In genomic region chr11:88178211-88178610, GRCh38 we compare ENCODE assay signal across 1 cellular context.
TF ChIP-seq lines count a peak whose summit lies in the region.

No MANE protein-coding gene starts in this region.

TF ChIP-seq in IMR-90, 13 proteins besides CTCF, POLR2A, EP300 and RAD21:
- TF ChIP-seq MAFK (IDR thresholded peaks at IDR 0.05; ENCODE audit: low read depth, low read length) (no peak), RFX5 (IDR thresholded peaks at IDR 0.05; ENCODE audit: low read depth, low read length) (no peak), NFE2L2 (IDR thresholded peaks at IDR 0.05; ENCODE audit: low read depth, low read length) (no peak), RCOR1 (IDR thresholded peaks at IDR 0.05; ENCODE audit: insufficient replicate concordance, low read length) (no peak), SMC3 (IDR thresholded peaks at IDR 0.05; ENCODE audit: low read depth, low read length) (no peak), MXI1 (IDR thresholded peaks at IDR 0.05; ENCODE audit: borderline replicate concordance, low read depth, low read length) (no peak), CEBPB (IDR thresholded peaks at IDR 0.05; ENCODE audit: low read depth, low read length) (no peak), MAZ (IDR thresholded peaks at IDR 0.05; ENCODE audit: borderline replicate concordance, low read depth, low read length) (no peak), ELK1 (IDR thresholded peaks at IDR 0.05; ENCODE audit: borderline replicate concordance, low read depth, low read length) (no peak), CHD1 (IDR thresholded peaks at IDR 0.05; ENCODE audit: low read depth, low read length) (no peak), BHLHE40 (IDR thresholded peaks at IDR 0.05; ENCODE audit: low read depth, low read length) (no peak), FOS (IDR thresholded peaks at IDR 0.05; ENCODE audit: low read depth, low read length) (no peak)
- TF ChIP-seq, protein P1, sequence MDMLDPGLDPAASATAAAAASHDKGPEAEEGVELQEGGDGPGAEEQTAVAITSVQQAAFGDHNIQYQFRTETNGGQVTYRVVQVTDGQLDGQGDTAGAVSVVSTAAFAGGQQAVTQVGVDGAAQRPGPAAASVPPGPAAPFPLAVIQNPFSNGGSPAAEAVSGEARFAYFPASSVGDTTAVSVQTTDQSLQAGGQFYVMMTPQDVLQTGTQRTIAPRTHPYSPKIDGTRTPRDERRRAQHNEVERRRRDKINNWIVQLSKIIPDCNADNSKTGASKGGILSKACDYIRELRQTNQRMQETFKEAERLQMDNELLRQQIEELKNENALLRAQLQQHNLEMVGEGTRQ (IDR thresholded peaks at IDR 0.05; ENCODE audit: low read depth, low read length), result no peak
TF ChIP-seq in IMR-90: peak in this region for 0.
